17 cellular contexts compared by ENCODE assay signal in genomic region chr4:145307763-145308430, GRCh38.
DNase-seq lines count a peak whose midpoint lies in the region; FAIRE-seq and TF ChIP-seq lines count a peak whose summit lies in the region.
"Had no signal": no experiment of that assay in that cellular context is flagged by ENCODE, and none has a peak within 500 bp of the region (broad histone marks: within the 10 kb centered on the region; RNA-seq: fewer than 3 reads in every experiment).

No MANE protein-coding gene starts in this region.

- peak; percentile 19 for DNase-seq in DMS 273 (lab: John Stamatoyannopoulos, UW; ENCODE audit: unreplicated experiment)
- no peak for DNase-seq in DMS 273 treated with DMSO at 0.1 percent for 48 hours (lab: John Stamatoyannopoulos, UW)
- DNase-seq in GM12892 (ENCODE audit: insufficient read length) = no peak
- DNase-seq in activated naive CD8-positive, alpha-beta T cell treated with anti-CD3 and anti-CD28 coated beads for 36 hours = no peak
- DNase-seq in nephron progenitor cell = no peak
- DNase-seq in NCI-H69 (lab: John Stamatoyannopoulos, UW) = no peak
- no peak for DNase-seq in dedifferentiated amniotic fluid mesenchymal stem cell (ENCODE audit: extremely low spot score)
- DNase-seq in AML-193 (lab: John Stamatoyannopoulos, UW) = no peak
- DNase-seq: Calu3, DMS79 treated with DMSO at 0.1 percent for 48 hours, GF-D8, HFFc6, NCI-H1092, NCI-H2107, PC-9 had no signal

- H3K4me1 Mint-ChIP-seq in activated naive CD8-positive, alpha-beta T cell treated with anti-CD3 and anti-CD28 coated beads for 36 hours = peaks cover 25% of the 10 kb centered on the region
- H3K4me1 Mint-ChIP-seq in nephron progenitor cell = no peaks in the 10 kb centered on the region
- H3K4me1 Mint-ChIP-seq: CD14-positive monocyte had no signal

- no peak for TF ChIP-seq POLR2A in GM12892 (IDR thresholded peaks at IDR 0.05; ENCODE audit: low read depth, low read length)

- H3K9me3 Mint-ChIP-seq in activated naive CD8-positive, alpha-beta T cell treated with anti-CD3 and anti-CD28 coated beads for 36 hours = no peaks in the 10 kb centered on the region
- no peaks in the 10 kb centered on the region for H3K9me3 Mint-ChIP-seq in nephron progenitor cell

- H3K4me3 Mint-ChIP-seq in activated naive CD8-positive, alpha-beta T cell treated with anti-CD3 and anti-CD28 coated beads for 36 hours = peak overlapping the region; percentile 25
- H3K4me3 Mint-ChIP-seq in nephron progenitor cell = no peak overlapping the region
- H3K4me3 Mint-ChIP-seq: CD14-positive monocyte, HFFc6 had no signal

- TF ChIP-seq CTCF in nephron progenitor cell (IDR thresholded peaks at IDR 0.05) = no peak

- H3K36me3 Mint-ChIP-seq in activated naive CD8-positive, alpha-beta T cell treated with anti-CD3 and anti-CD28 coated beads for 36 hours = no peaks in the 10 kb centered on the region
- no peaks in the 10 kb centered on the region for H3K36me3 Mint-ChIP-seq in nephron progenitor cell (ENCODE audit: low read depth)
- H3K36me3 Mint-ChIP-seq: CD14-positive monocyte had no signal

- H3K27ac Mint-ChIP-seq in activated naive CD8-positive, alpha-beta T cell treated with anti-CD3 and anti-CD28 coated beads for 36 hours = peak overlapping the region; percentile 80
- peak overlapping the region; percentile 21 for H3K27ac Mint-ChIP-seq in nephron progenitor cell
- H3K27ac Mint-ChIP-seq: CD14-positive monocyte, HFFc6 had no signal

- FAIRE-seq in GM12892 (lab: Jason Lieb, UNC) = peak; percentile 5
- FAIRE-seq: K562 had no signal

- no peaks in the 10 kb centered on the region for H3K27me3 Mint-ChIP-seq in activated naive CD8-positive, alpha-beta T cell treated with anti-CD3 and anti-CD28 coated beads for 36 hours
- H3K27me3 Mint-ChIP-seq in nephron progenitor cell (ENCODE audit: low read depth, poor library complexity) = no peaks in the 10 kb centered on the region
